In the genomic region with DNA sequence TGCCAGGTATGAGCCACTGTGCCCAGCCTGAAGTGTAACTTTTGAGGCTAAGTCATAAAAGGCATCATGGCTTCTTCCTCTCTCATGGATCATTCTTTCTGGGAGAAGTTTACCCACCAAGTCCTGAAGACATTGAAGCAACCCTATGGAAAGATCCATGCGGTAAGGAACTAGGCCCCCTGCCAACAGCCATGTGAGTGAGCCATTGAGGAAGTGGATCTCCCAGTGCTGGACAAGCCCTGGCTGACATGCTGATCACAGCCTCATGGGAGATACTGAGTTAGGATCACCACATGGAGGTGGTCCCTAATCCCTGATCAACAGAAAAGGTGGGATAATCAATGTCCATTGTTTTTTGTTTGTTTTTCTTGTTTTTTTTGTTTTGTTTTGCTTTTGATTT, we compare ENCODE assay signal across 14 cellular contexts. TPM values are rescaled to one million over a fixed set of nuclear protein-coding genes. Genes with fewer than 3 reads are reported as not detected.
"Had no signal": no experiment of that assay in that cellular context is flagged by ENCODE, and none has a peak within 500 bp of the region (broad histone marks: within the 10 kb centered on the region; RNA-seq: fewer than 3 reads in every experiment).

No MANE protein-coding gene starts in this region.

- H3K4me3 ChIP-seq: mucosa of descending colon, pancreas, tibial nerve had no signal

- DNase-seq: activated CD4-positive, alpha-beta memory T cell treated with anti-CD3 and anti-CD28 coated beads, Interleukin-2, amount 10 ng/mL, durations not matched to agents 7 days and 5 days; activated CD4-positive, alpha-beta T cell treated with anti-CD3 and anti-CD28 coated beads for 36 hours; activated naive CD4-positive, alpha-beta T cell treated with anti-CD3 and anti-CD28 coated beads, Interleukin-2, amount 10 ng/mL, durations not matched to agents 7 days and 5 days; activated T-cell treated with anti-CD3 and anti-CD28 coated beads, Interleukin-2, amount 50 U/mL, for 24 hours; dermis blood vessel endothelial cell; effector memory CD8-positive, alpha-beta T cell; mucosa of descending colon; naive thymus-derived CD4-positive, alpha-beta T cell; pancreas; stimulated activated CD4-positive, alpha-beta T cell treated with anti-CD3 and anti-CD28 coated beads, Interleukin-1b, Interleukin-23, amount 100 ng/mL, for 48 hours; T-cell; T-helper 9 cell had no signal

- ATAC-seq: activated CD4-positive, alpha-beta T cell treated with anti-CD3 and anti-CD28 coated beads for 36 hours; effector memory CD8-positive, alpha-beta T cell; mucosa of descending colon; naive thymus-derived CD4-positive, alpha-beta T cell; pancreas; T-cell had no signal

- H3K27me3 ChIP-seq: pancreas, tibial nerve had no signal

- H3K9me3 ChIP-seq: mucosa of descending colon, pancreas, tibial nerve had no signal

- H3K36me3 ChIP-seq: pancreas had no signal

RNA-seq across cellular contexts. Expression of a gene that starts 12.7 kb away (rescaled TPM):
- polyA plus RNA-seq: naive thymus-derived CD4-positive, alpha-beta T cell had no signal

RNA-seq across cellular contexts. Expression of a gene that starts 31.3 kb away (rescaled TPM):
- total RNA-seq: astrocyte had no signal
